37 cellular contexts compared by ENCODE assay signal in genomic region chr5:12743582-12743981, GRCh38.
DNase-seq lines count a peak whose midpoint lies in the region; ATAC-seq, FAIRE-seq and TF ChIP-seq lines count a peak whose summit lies in the region.
"Had no signal": no experiment of that assay in that cellular context is flagged by ENCODE, and none has a peak within 500 bp of the region (broad histone marks: within the 10 kb centered on the region; RNA-seq: fewer than 3 reads in every experiment).

No MANE protein-coding gene starts in this region.

- H3K18ac ChIP-seq in H1 (ENCODE audit: extremely low read depth, low read length), result no peak overlapping the region
- H3K18ac ChIP-seq in trophoblast cell (ENCODE audit: low read length), result no peak overlapping the region

- CTCF ChIA-PET in H1 (lab: Charles Lee; ENCODE audit: partially characterized antibody), result no interaction called here

- H3K9me3 ChIP-seq in H1 (ENCODE audit: insufficient read depth in 2 of 2, low read depth in 1 of 2, low read length in 1 of 2), result no peaks in the 10 kb centered on the region
- H3K9me3 ChIP-seq in endodermal cell (ENCODE audit: control insufficient read depth, low read length), result no peaks in the 10 kb centered on the region
- no peaks in the 10 kb centered on the region for H3K9me3 ChIP-seq in trophoblast cell (ENCODE audit: insufficient read depth, low read depth, low read length)
- H3K9me3 ChIP-seq: A549; BE2C; BLaER1; BLaER1 treated with 17β-estradiol and CSF1 and Interleukin-3, amounts not matched to agents 10 nM and 100 nM; Caco-2 had no signal

- H3K36me3 Mint-ChIP-seq in endodermal cell (ENCODE audit: low read depth), result no peaks in the 10 kb centered on the region
- no peaks in the 10 kb centered on the region for H3K36me3 Mint-ChIP-seq in stimulated activated effector memory CD8-positive, alpha-beta T cell treated with anti-CD3 and anti-CD28 coated beads, Interleukin-12 subunit alpha, Interleukin-12 subunit beta, amount 100 ng/mL, for 72 hours
- H3K36me3 Mint-ChIP-seq: CD14-positive monocyte; CD4-positive, alpha-beta memory T cell; CD4-positive, CD25-positive, alpha-beta regulatory T cell; CD8-positive, alpha-beta memory T cell; CD8-positive, alpha-beta T cell had no signal

- ATAC-seq in HG02763 (IDR thresholded peaks at IDR 0.05; ENCODE audit: unreplicated experiment), result no peak
- no peak for ATAC-seq in stimulated activated effector memory CD8-positive, alpha-beta T cell treated with anti-CD3 and anti-CD28 coated beads, Interleukin-12 subunit alpha, Interleukin-12 subunit beta, amount 100 ng/mL, for 72 hours
- ATAC-seq: A549; CD8-positive, alpha-beta T cell had no signal

- no peak overlapping the region for H3K27ac Mint-ChIP-seq in endodermal cell
- H3K27ac Mint-ChIP-seq in stimulated activated effector memory CD8-positive, alpha-beta T cell treated with anti-CD3 and anti-CD28 coated beads, Interleukin-12 subunit alpha, Interleukin-12 subunit beta, amount 100 ng/mL, for 72 hours, result no peak overlapping the region
- H3K27ac Mint-ChIP-seq: B cell; CD14-positive monocyte; CD4-positive, alpha-beta memory T cell; CD4-positive, alpha-beta T cell; CD4-positive, CD25-positive, alpha-beta regulatory T cell; CD8-positive, alpha-beta memory T cell; CD8-positive, alpha-beta T cell had no signal

- H3K9me3 Mint-ChIP-seq in endodermal cell, result no peaks in the 10 kb centered on the region
- H3K9me3 Mint-ChIP-seq in stimulated activated effector memory CD8-positive, alpha-beta T cell treated with anti-CD3 and anti-CD28 coated beads, Interleukin-12 subunit alpha, Interleukin-12 subunit beta, amount 100 ng/mL, for 72 hours, result peaks cover 2% of the 10 kb centered on the region

- H3K23ac ChIP-seq in H1 (ENCODE audit: insufficient read length) (no peak overlapping the region), trophoblast cell (ENCODE audit: low read length) (no peak overlapping the region)

- H2BK120ac ChIP-seq in H1 (replicated peaks; ENCODE audit: low read depth, low read length), result no peak overlapping the region
- no peak overlapping the region for H2BK120ac ChIP-seq in trophoblast cell (ENCODE audit: insufficient read depth, low read length, poor library complexity)

- no peak for FAIRE-seq in H1 (lab: Jason Lieb, UNC)
- FAIRE-seq: A204.1, A549, D721Med had no signal

- H3K27ac ChIP-seq in H1 (ENCODE audit: low read depth, low read length) (no peak overlapping the region), endodermal cell (ENCODE audit: low read depth, low read length) (no peak overlapping the region), trophoblast cell (ENCODE audit: low read depth, low read length) (no peak overlapping the region)
- H3K27ac ChIP-seq: 22Rv1; A549; BLaER1; BLaER1 treated with 17β-estradiol and CSF1 and Interleukin-3, amounts not matched to agents 10 nM and 100 nM; C4-2B had no signal

- H2BK12ac ChIP-seq in H1 (ENCODE audit: low read depth, low read length) (no peak overlapping the region), trophoblast cell (ENCODE audit: low read length) (no peak overlapping the region)

- H3K56ac ChIP-seq in H1 (replicated peaks; ENCODE audit: insufficient read length, low read depth, low read length), result no peak overlapping the region

- POLR2A ChIA-PET in H1 (lab: Charles Lee; ENCODE audit: partially characterized antibody), result no interaction called here

- no peaks in the 10 kb centered on the region for H3K36me3 ChIP-seq in H1 (ENCODE audit: control insufficient read depth in 2 of 4, insufficient read depth in 4 of 4, low read length in 3 of 4)
- H3K36me3 ChIP-seq in endodermal cell (ENCODE audit: control insufficient read depth, insufficient read depth, low read length), result no peaks in the 10 kb centered on the region
- no peaks in the 10 kb centered on the region for H3K36me3 ChIP-seq in trophoblast cell (ENCODE audit: control insufficient read depth in 1 of 2, insufficient read depth in 2 of 2, low read length in 2 of 2)
- H3K36me3 ChIP-seq: BE2C; BLaER1; BLaER1 treated with 17β-estradiol and CSF1 and Interleukin-3, amounts not matched to agents 10 nM and 100 nM had no signal

- no peak overlapping the region for H4K91ac ChIP-seq in H1 (replicated peaks; ENCODE audit: insufficient read length, low read length)
- H4K91ac ChIP-seq in trophoblast cell (ENCODE audit: low read depth, low read length), result no peak overlapping the region

- no peak for TF ChIP-seq RAD21 in H1 (IDR thresholded peaks at IDR 0.05 in 1 of 2, conservative IDR thresholded peaks at IDR 0.05 in 1 of 2; ENCODE audit: low read depth in 2 of 2, low read length in 2 of 2)

- H4K5ac ChIP-seq in H1 (ENCODE audit: insufficient read length, low read depth, low read length), result no peak overlapping the region

- H2BK20ac ChIP-seq in H1 (ENCODE audit: low read length), result no peak overlapping the region

- H4K8ac ChIP-seq in H1 (ENCODE audit: extremely low read depth, insufficient read depth, low read length) (no peak overlapping the region), trophoblast cell (ENCODE audit: low read depth, low read length) (no peak overlapping the region)

- H3K4me3 ChIP-seq in H1 (ENCODE audit: extremely low read depth in 1 of 4, insufficient read depth in 2 of 4, low read depth in 3 of 4, low read length in 4 of 4) (no peak overlapping the region), endodermal cell (ENCODE audit: low read length) (no peak overlapping the region), trophoblast cell (ENCODE audit: low read depth, low read length) (no peak overlapping the region)
- H3K4me3 ChIP-seq: A549; BLaER1; BLaER1 treated with 17β-estradiol and CSF1 and Interleukin-3, amounts not matched to agents 10 nM and 100 nM had no signal

- no peak overlapping the region for H2BK5ac ChIP-seq in H1 (ENCODE audit: low read depth, low read length)
- no peak overlapping the region for H2BK5ac ChIP-seq in trophoblast cell (ENCODE audit: low read depth, low read length, poor library complexity)

- H4K12ac ChIP-seq in trophoblast cell (ENCODE audit: low read depth, low read length), result no peak overlapping the region

- TF ChIP-seq EP300 in H1 (IDR thresholded peaks at IDR 0.05; ENCODE audit: borderline replicate concordance in 1 of 2, low read depth in 2 of 2, low read length in 2 of 2), result no peak

- no peak for TF ChIP-seq POLR2A in H1 (IDR thresholded peaks at IDR 0.05; ENCODE audit: control extremely low read depth in 1 of 2, low read depth in 2 of 2, low read length in 2 of 2)

- no peaks in the 10 kb centered on the region for H4K20me1 ChIP-seq in H1 (replicated peaks in 1 of 2; ENCODE audit: control insufficient read depth in 1 of 2, insufficient read depth in 2 of 2, low read length in 2 of 2)
- H4K20me1 ChIP-seq: BLaER1; BLaER1 treated with 17β-estradiol and CSF1 and Interleukin-3, amounts not matched to agents 10 nM and 100 nM had no signal

- H3K79me2 ChIP-seq in H1 (ENCODE audit: control insufficient read depth in 1 of 2, insufficient read depth in 2 of 2, low read length in 2 of 2) (no peaks in the 10 kb centered on the region), trophoblast cell (ENCODE audit: control insufficient read depth, insufficient read depth, low read length, poor library complexity) (no peaks in the 10 kb centered on the region)

- H3K4me1 ChIP-seq in H1 (replicated peaks in 1 of 4; ENCODE audit: control insufficient read depth in 3 of 4, insufficient read depth in 4 of 4, low read length in 3 of 4) (no peaks in the 10 kb centered on the region), endodermal cell (ENCODE audit: control insufficient read depth, insufficient read depth, low read length) (no peaks in the 10 kb centered on the region), trophoblast cell (ENCODE audit: control insufficient read depth in 1 of 2, insufficient read depth in 2 of 2, low read length in 2 of 2) (no peaks in the 10 kb centered on the region)
- H3K4me1 ChIP-seq: A549; BE2C; BLaER1; BLaER1 treated with 17β-estradiol and CSF1 and Interleukin-3, amounts not matched to agents 10 nM and 100 nM; Caco-2 had no signal

- H3K4me1 Mint-ChIP-seq in endodermal cell, result peaks cover 3% of the 10 kb centered on the region
- no peaks in the 10 kb centered on the region for H3K4me1 Mint-ChIP-seq in stimulated activated effector memory CD8-positive, alpha-beta T cell treated with anti-CD3 and anti-CD28 coated beads, Interleukin-12 subunit alpha, Interleukin-12 subunit beta, amount 100 ng/mL, for 72 hours
- H3K4me1 Mint-ChIP-seq: B cell; CD14-positive monocyte; CD4-positive, alpha-beta memory T cell; CD4-positive, CD25-positive, alpha-beta regulatory T cell had no signal

- no peaks in the 10 kb centered on the region; the same call in 1 of the 2 replicates for H3K23me2 ChIP-seq in H1 (ENCODE audit: low read depth, low read length)

- no peak overlapping the region for H2AK5ac ChIP-seq in H1 (ENCODE audit: low read depth, low read length)
- H2AK5ac ChIP-seq in trophoblast cell (ENCODE audit: low read length), result no peak overlapping the region

- no peak overlapping the region for H3K4ac ChIP-seq in H1 (replicated peaks; ENCODE audit: insufficient read length, low read depth, low read length)
- no peak overlapping the region for H3K4ac ChIP-seq in trophoblast cell (ENCODE audit: low read depth, low read length)

- H3K14ac ChIP-seq in H1 (ENCODE audit: insufficient read length) (no peak overlapping the region), trophoblast cell (ENCODE audit: low read length) (no peak overlapping the region)

- H2BK15ac ChIP-seq in H1 (ENCODE audit: low read length), result no peak overlapping the region

- H3K27me3 Mint-ChIP-seq in endodermal cell (ENCODE audit: insufficient read depth), result peaks cover 4% of the 10 kb centered on the region
- H3K27me3 Mint-ChIP-seq: B cell; CD4-positive, alpha-beta memory T cell; CD4-positive, alpha-beta T cell; CD4-positive, CD25-positive, alpha-beta regulatory T cell; CD8-positive, alpha-beta memory T cell had no signal

- 91% methylated on average over 9 of the region's 9 CpGs; no CpG with 5 or more reads in 1 of the 2 experiments for WGBS in H1 (ENCODE audit: extremely low coverage in 1 of 2, insufficient coverage in 1 of 2, insufficient read length in 1 of 2, insufficient replicate concordance in 2 of 2, low coverage in 1 of 2, low lambda C conversion rate in 2 of 2, missing lambda C conversion rate in 1 of 2), 2 experiments
- WGBS in endodermal cell (ENCODE audit: insufficient coverage in 1 of 2, insufficient read length in 1 of 2), 2 experiments, result 96% methylated on average over 9 of the region's 9 CpGs; no CpG with 5 or more reads in 1 of the 2 experiments
- no CpG with 5 or more reads among the region's 9 CpGs for WGBS in trophoblast cell (ENCODE audit: extremely low coverage, insufficient coverage, insufficient read length)

- TF ChIP-seq CTCF in H1 (IDR thresholded peaks at IDR 0.05; ENCODE audit: control extremely low read depth in 1 of 3, insufficient read depth in 1 of 3, low read depth in 1 of 3, low read length in 3 of 3) (no peak), endodermal cell (conservative IDR thresholded peaks at IDR 0.05) (no peak)

- H3K79me1 ChIP-seq in H1 (ENCODE audit: low read depth, low read length) (no peaks in the 10 kb centered on the region), trophoblast cell (ENCODE audit: low read length) (no peaks in the 10 kb centered on the region)

- H3K4me2 ChIP-seq in H1 (ENCODE audit: insufficient read depth in 1 of 2, low read depth in 2 of 2, low read length in 2 of 2) (no peak overlapping the region), trophoblast cell (ENCODE audit: low read length) (no peak overlapping the region)
- H3K4me2 ChIP-seq: A549; BLaER1; BLaER1 treated with 17β-estradiol and CSF1 and Interleukin-3, amounts not matched to agents 10 nM and 100 nM had no signal

- H2AFZ ChIP-seq in H1 (ENCODE audit: low read length) (no peak overlapping the region), trophoblast cell (ENCODE audit: insufficient read depth, low read length, poor library complexity) (no peak overlapping the region)

- H3K9ac ChIP-seq in H1 (replicated peaks in 1 of 4; ENCODE audit: extremely low read depth in 1 of 4, low read depth in 3 of 4, low read length in 3 of 4) (no peak overlapping the region), endodermal cell (ENCODE audit: extremely low read depth, low read length, poor library complexity, severe bottlenecking) (no peak overlapping the region), trophoblast cell (ENCODE audit: low read length) (no peak overlapping the region)
- H3K9ac ChIP-seq: BLaER1; BLaER1 treated with 17β-estradiol and CSF1 and Interleukin-3, amounts not matched to agents 10 nM and 100 nM had no signal

- no peak overlapping the region for H3K4me3 Mint-ChIP-seq in endodermal cell
- H3K4me3 Mint-ChIP-seq in stimulated activated effector memory CD8-positive, alpha-beta T cell treated with anti-CD3 and anti-CD28 coated beads, Interleukin-12 subunit alpha, Interleukin-12 subunit beta, amount 100 ng/mL, for 72 hours, result no peak overlapping the region
- H3K4me3 Mint-ChIP-seq: B cell; CD14-positive monocyte; CD4-positive, alpha-beta memory T cell; CD4-positive, alpha-beta T cell; CD4-positive, CD25-positive, alpha-beta regulatory T cell; CD8-positive, alpha-beta memory T cell; CD8-positive, alpha-beta T cell had no signal

- H3K27me3 ChIP-seq in H1 (replicated peaks in 1 of 4; ENCODE audit: control insufficient read depth in 3 of 4, extremely low read depth in 1 of 4, insufficient read depth in 3 of 4, low read length in 3 of 4) (no peaks in the 10 kb centered on the region), endodermal cell (ENCODE audit: control insufficient read depth, insufficient read depth, low read length, poor library complexity, severe bottlenecking) (peaks cover 20% of the 10 kb centered on the region), trophoblast cell (ENCODE audit: insufficient read depth, low read length) (no peaks in the 10 kb centered on the region)
- H3K27me3 ChIP-seq: BE2C; BLaER1; BLaER1 treated with 17β-estradiol and CSF1 and Interleukin-3, amounts not matched to agents 10 nM and 100 nM had no signal

- intact Hi-C loops in posterior vena cava (cut with DNase I), result no loop called here

- no peak for DNase-seq in H1 (ENCODE audit: low read depth in 1 of 2, low spot score in 2 of 2)
- peak; percentile 30 for DNase-seq in endodermal cell
- DNase-seq in trophoblast cell, result peak; percentile 13 to 51
- peak; percentile 19 for DNase-seq in posterior vena cava (ENCODE audit: low spot score)
- DNase-seq in hepatic stellate cell (ENCODE audit: low spot score), result no peak
- no peak for DNase-seq in activated naive CD4-positive, alpha-beta T cell treated with anti-CD3 and anti-CD28 coated beads, Interleukin-2, amount 50 U/mL, for 16 hours
- DNase-seq in stimulated activated effector memory CD8-positive, alpha-beta T cell treated with anti-CD3 and anti-CD28 coated beads, Interleukin-12 subunit alpha, Interleukin-12 subunit beta, amount 100 ng/mL, for 72 hours (ENCODE audit: low spot score in 2 of 2), result no peak
- DNase-seq: 8988T; ACHN; AML-193; BE2C; C1 segment of cervical spinal cord; Caco-2; Calu3; CD4-positive, alpha-beta memory T cell; CD4-positive, alpha-beta T cell; CD4-positive, CD25-positive, alpha-beta regulatory T cell; CD8-positive, alpha-beta memory T cell; CD8-positive, alpha-beta T cell; COR-L47; DMS 273 treated with DMSO at 0.1 percent for 48 hours; DMS153; DMS53; DMS79; DMS79 treated with DMSO at 0.1 percent for 48 hours; DND-41; EL had no signal

Comparison
In these comparisons a context has a peak if more than half of its experiments do, and no peak if none do; other contexts are left out.
1. DNase-seq: peak in endodermal cell (single experiment), trophoblast cell (2 of 2) and posterior vena cava (single experiment); none in H1 (0 of 2), hepatic stellate cell (single experiment), activated naive CD4-positive, alpha-beta T cell treated with anti-CD3 and anti-CD28 coated beads, Interleukin-2, amount 50 U/mL, for 16 hours (single experiment) and stimulated activated effector memory CD8-positive, alpha-beta T cell treated with anti-CD3 and anti-CD28 coated beads, Interleukin-12 subunit alpha, Interleukin-12 subunit beta, amount 100 ng/mL, for 72 hours (0 of 2).